14 cellular contexts compared by ENCODE assay signal in genomic region chr14:96274122-96274910, GRCh38. TPM values are rescaled to one million over a fixed set of nuclear protein-coding genes. Genes with fewer than 3 reads are reported as not detected.
DNase-seq lines count a peak whose midpoint lies in the region; ATAC-seq lines count a peak whose summit lies in the region.
"Had no signal": no experiment of that assay in that cellular context is flagged by ENCODE, and none has a peak within 500 bp of the region (broad histone marks: within the 10 kb centered on the region; RNA-seq: fewer than 3 reads in every experiment).

No MANE protein-coding gene starts in this region.

- no peaks in the 10 kb centered on the region for H3K27me3 ChIP-seq in skeletal muscle satellite cell (ENCODE audit: control insufficient read depth, insufficient read depth, low read length)

- peak; percentile 45 for DNase-seq in GM04504 (ENCODE audit: low read depth)
- peak in 34 of 56 donors; percentile 5 to 73 (median 34) for DNase-seq in amygdala (lab: John Stamatoyannopoulos, UW)
- DNase-seq in inferior parietal cortex (ENCODE audit: extremely low spot score) = peak; percentile 64
- no peak for DNase-seq in ecto neural progenitor cell (ENCODE audit: low spot score)
- DNase-seq in NCI-H187 treated with DMSO at 0.1 percent for 48 hours (lab: John Stamatoyannopoulos, UW) = no peak
- DNase-seq in hepatic stellate cell (ENCODE audit: low spot score) = no peak
- DNase-seq: effector memory CD8-positive, alpha-beta T cell; nephron progenitor cell; stimulated activated CD4-positive, alpha-beta T cell treated with anti-CD3 and anti-CD28 coated beads, Interleukin-2, amount 100 ng/mL, for 24 hours; stimulated activated naive CD4-positive, alpha-beta T cell treated with Interleukin-2 at 50 U/mL for 16 hours had no signal

- H3K4me1 ChIP-seq in skeletal muscle satellite cell (ENCODE audit: control insufficient read depth, insufficient read depth, low read length) = peaks cover 22% of the 10 kb centered on the region

- ATAC-seq in HG02623 (IDR thresholded peaks at IDR 0.05; ENCODE audit: unreplicated experiment) = no peak
- ATAC-seq: effector memory CD8-positive, alpha-beta T cell had no signal

- peak overlapping the region; percentile 44 for H3K9ac ChIP-seq in skeletal muscle satellite cell (ENCODE audit: low read depth, low read length)

- H3K4me3 ChIP-seq in skeletal muscle satellite cell (ENCODE audit: low read length) = no peak overlapping the region

- H3K9me3 ChIP-seq in skeletal muscle satellite cell (replicated peaks; ENCODE audit: low read length) = peaks cover 11% of the 10 kb centered on the region

- H3K4me2 ChIP-seq in skeletal muscle satellite cell (ENCODE audit: low read length) = no peak overlapping the region

- H3K36me3 ChIP-seq in skeletal muscle satellite cell (ENCODE audit: insufficient read depth, low read length) = no peaks in the 10 kb centered on the region

RNA-seq across cellular contexts. Expression of gene BDKRB1, which starts 18.3 kb away (rescaled TPM):
- total RNA-seq in skeletal muscle satellite cell (2012; rRNA removed) = 3.3 and 3.9 TPM in 2 replicates
- total RNA-seq: activated CD8-positive, alpha-beta memory T cell treated with anti-CD3 and anti-CD28 coated beads for 36 hours; T-helper 1 cell treated with Interleukin-12 subunit alpha and Interleukin-12 subunit beta and Interleukin-4 antibody, amounts not matched to agents 30 ng/mL and 1 ng/mL, for 36 hours had no signal

Comparison
In these comparisons a context has a peak if more than half of its experiments do, and no peak if none do; other contexts are left out.
1. DNase-seq: peak in GM04504 (single experiment), amygdala (34 of 56) and inferior parietal cortex (single experiment); none in ecto neural progenitor cell (single experiment), NCI-H187 treated with DMSO at 0.1 percent for 48 hours (single experiment) and hepatic stellate cell (single experiment).